ENCODE assay signal across 1 cellular context in genomic region chr6:136410201-136411027, GRCh38.
TF ChIP-seq lines count a peak whose summit lies in the region.

No MANE protein-coding gene starts in this region.

TF ChIP-seq in H1, 55 proteins besides CTCF, POLR2A, EP300 and RAD21 (continued from another document):
- no peak for TF ChIP-seq ATF2 (IDR thresholded peaks at IDR 0.05; ENCODE audit: low read length)
